8 cellular contexts compared by ENCODE assay signal in genomic region chr20:3173582-3174441, GRCh38. TPM values are rescaled to one million over a fixed set of nuclear protein-coding genes. Genes with fewer than 3 reads are reported as not detected.
DNase-seq lines count a peak whose midpoint lies in the region; ATAC-seq and TF ChIP-seq lines count a peak whose summit lies in the region.

No MANE protein-coding gene starts in this region.

- peaks cover 6 to 27% of the 10 kb centered on the region in 2 donors for H3K4me1 ChIP-seq in left lung

- CTCF ChIA-PET in AG04450 (lab: Charles Lee), result no interaction called here

- H3K9me3 ChIP-seq in AG04450 (ENCODE audit: control insufficient read depth, insufficient read depth, low read length), result peaks cover 3% of the 10 kb centered on the region; the same call in 1 of the 2 replicates
- H3K9me3 ChIP-seq in left lung, result no peaks in the 10 kb centered on the region

- POLR2A ChIA-PET in AG04450 (lab: Yijun Ruan, JAX), result no interaction called here

- H3K27me3 ChIP-seq in AG04450 (ENCODE audit: control insufficient read depth, insufficient read depth, low read length) (peaks cover 24% of the 10 kb centered on the region), left lung (peaks cover 0 to 48% of the 10 kb centered on the region in 2 donors)

- DNase-seq in AG04450 (ENCODE audit: low read depth, low spot score) (peak; percentile 23), NCI-H510A (lab: John Stamatoyannopoulos, UW) (peak; percentile 88), dedifferentiated amniotic fluid mesenchymal stem cell (ENCODE audit: extremely low spot score) (peak; percentile 59), left lung (peak; percentile 91 to 97)
- peak; percentile 93 for DNase-seq in activated CD4-positive, alpha-beta T cell treated with anti-CD3 and anti-CD28 coated beads, Interleukin-2, amount 50 U/mL, for 1 hour
- DNase-seq in stimulated activated CD4-positive, alpha-beta T cell treated with anti-CD3 and anti-CD28 coated beads, Interleukin-2, amount 100 ng/mL, for 4 hours (ENCODE audit: low read depth), result peak; percentile 84

- H3K36me3 ChIP-seq in left lung, result no peaks in the 10 kb centered on the region

- no peak overlapping the region for H3K27ac ChIP-seq in AG04450 (ENCODE audit: low read depth, low read length)
- peak overlapping the region; percentile 42 to 73 for H3K27ac ChIP-seq in left lung

- ATAC-seq in GM18907 (IDR thresholded peaks at IDR 0.05; ENCODE audit: unreplicated experiment), result peak; percentile 80
- peak; percentile 93 for ATAC-seq in HG03175 (IDR thresholded peaks at IDR 0.05; ENCODE audit: unreplicated experiment)
- ATAC-seq in left lung, result peak; percentile 96

- peak overlapping the region; percentile 82 for H3K4me3 ChIP-seq in AG04450 (ENCODE audit: low read depth, low read length)
- H3K4me3 ChIP-seq in left lung, result peak overlapping the region; percentile 93 to 95

- TF ChIP-seq CTCF in AG04450 (IDR thresholded peaks at IDR 0.05; ENCODE audit: low read depth, low read length) (no peak), left lung (IDR thresholded peaks at IDR 0.05) (peak in 1 of 2 donors; percentile 25)

- intact Hi-C loops in left lung (cut with DNase I), result no loop called here

RNA-seq across cellular contexts. Expression of gene LZTS3, which starts 0.5 kb away (rescaled TPM):
- polyA plus RNA-seq in AG04450 (2011; rRNA removed), result 2.0 and 3.1 TPM in 2 replicates
- 2.5 and 2.9 TPM in 2 replicates for polyA minus RNA-seq in AG04450 (2011; rRNA and poly(A)+ RNA removed)
- 10 to 100 TPM; 12.3 to 21.0 TPM for total RNA-seq in left lung

RNA-seq across cellular contexts. Expression of gene FASTKD5, which starts 14.1 kb away (rescaled TPM):
- polyA plus RNA-seq in AG04450 (2011; rRNA removed), result 16.2 and 20.0 TPM in 2 replicates
- 18.2 and 23.7 TPM in 2 replicates for polyA minus RNA-seq in AG04450 (2011; rRNA and poly(A)+ RNA removed)
- 10 to 100 TPM; 17.3 to 19.0 TPM for total RNA-seq in left lung

RNA-seq across cellular contexts. Expression of gene UBOX5, which starts 14.1 kb away (rescaled TPM):
- polyA plus RNA-seq in AG04450 (2011; rRNA removed), result 3.1 and 3.7 TPM in 2 replicates
- polyA minus RNA-seq in AG04450 (2011; rRNA and poly(A)+ RNA removed), result 4.7 and 6.4 TPM in 2 replicates
- 1 to 10 TPM; 5.2 TPM for total RNA-seq in left lung

RNA-seq across cellular contexts. Expression of gene DDRGK1, which starts 30.7 kb away (rescaled TPM):
- polyA plus RNA-seq in AG04450 (2011; rRNA removed), result 22.8 and 24.7 TPM in 2 replicates
- 13.5 and 14.5 TPM in 2 replicates for polyA minus RNA-seq in AG04450 (2011; rRNA and poly(A)+ RNA removed)
- 100 to 1,000 TPM in 1 of 2 donors, 10 to 100 TPM in 1; 83.9 to 107 TPM for total RNA-seq in left lung

RNA-seq across cellular contexts. Expression of gene ITPA, which starts 35.5 kb away (rescaled TPM):
- 25.2 and 29.8 TPM in 2 replicates for polyA plus RNA-seq in AG04450 (2011; rRNA removed)
- polyA minus RNA-seq in AG04450 (2011; rRNA and poly(A)+ RNA removed), result 8.0 and 12.4 TPM in 2 replicates
- 10 to 100 TPM; 45.7 to 48.0 TPM for total RNA-seq in left lung

Comparison
In these comparisons a context has a peak if more than half of its experiments do, and no peak if none do; other contexts are left out.
1. DNase-seq: peak in every context shown above with its lines; median percentile 94 in left lung; 93 in activated CD4-positive, alpha-beta T cell treated with anti-CD3 and anti-CD28 coated beads, Interleukin-2, amount 50 U/mL, for 1 hour; 88 in NCI-H510A; 84 in stimulated activated CD4-positive, alpha-beta T cell treated with anti-CD3 and anti-CD28 coated beads, Interleukin-2, amount 100 ng/mL, for 4 hours; 59 in dedifferentiated amniotic fluid mesenchymal stem cell; 23 in AG04450.